ENCODE assay signal across 21 cellular contexts in genomic region chr21:34803792-34804440, GRCh38.
DNase-seq lines count a peak whose midpoint lies in the region; ATAC-seq and TF ChIP-seq lines count a peak whose summit lies in the region.
"Had no signal": no experiment of that assay in that cellular context is flagged by ENCODE, and none has a peak within 500 bp of the region (broad histone marks: within the 10 kb centered on the region; RNA-seq: fewer than 3 reads in every experiment).

No MANE protein-coding gene starts in this region.

- H3K36me3 ChIP-seq in RWPE2 (ENCODE audit: low read depth) (peaks cover 88% of the 10 kb centered on the region), thymus (ENCODE audit: control insufficient read depth, insufficient read depth) (peaks cover 28% of the 10 kb centered on the region)

- H3K27me3 Mint-ChIP-seq in activated CD4-positive, alpha-beta T cell treated with anti-CD3 and anti-CD28 coated beads for 36 hours = no peaks in the 10 kb centered on the region
- peaks cover 0 to 15% (median 13%) of the 10 kb centered on the region in 3 donors for H3K27me3 Mint-ChIP-seq in immature natural killer cell (ENCODE audit: low read depth in 3 of 3)

- peaks cover 5% of the 10 kb centered on the region for H3K9me3 Mint-ChIP-seq in activated CD4-positive, alpha-beta T cell treated with anti-CD3 and anti-CD28 coated beads for 36 hours (ENCODE audit: low read depth)
- no peaks in the 10 kb centered on the region for H3K9me3 Mint-ChIP-seq in immature natural killer cell

- DNase-seq in activated CD4-positive, alpha-beta T cell treated with anti-CD3 and anti-CD28 coated beads for 36 hours = no peak
- no peak for DNase-seq in activated CD4-positive, alpha-beta T cell treated with anti-CD3 and anti-CD28 coated beads for 1 hour
- DNase-seq in RWPE2 (ENCODE audit: low spot score) (no peak), immature natural killer cell (no peak), anterior cingulate cortex (lab: John Stamatoyannopoulos, UW) (no peak), NCI-H146 treated with DMSO at 0.1 percent for 48 hours (lab: John Stamatoyannopoulos, UW; ENCODE audit: unreplicated experiment) (no peak)
- no peak for DNase-seq in stimulated activated CD4-positive, alpha-beta T cell treated with anti-CD3 and anti-CD28 coated beads, Interleukin-4, amount 100 ng/mL, for 24 hours
- DNase-seq: 8988T; activated CD4-positive, CD25-positive, alpha-beta regulatory T cell; activated naive CD4-positive, alpha-beta T cell; GOT3; kidney glomerular epithelial cell; NCI-H2171 treated with DMSO at 0.1 percent for 48 hours; NCI-H82; tibial artery had no signal

- CTCF ChIA-PET in activated CD4-positive, alpha-beta T cell treated with anti-CD3 and anti-CD28 coated beads for 36 hours (lab: Charles Lee) = interaction anchor here (0.6 to 1.0 kb wide), 6 partner anchors 9 to 600 kb away, joined by 3 to 4 read pairs (median 3); no protein-coding TSS in a partner anchor

- H3K4me3 Mint-ChIP-seq in activated CD4-positive, alpha-beta T cell treated with anti-CD3 and anti-CD28 coated beads for 36 hours = no peak overlapping the region
- H3K4me3 Mint-ChIP-seq in immature natural killer cell = no peak overlapping the region
- H3K4me3 Mint-ChIP-seq: mesothelial cell of epicardium; T-helper 1 cell treated with Interleukin-12 subunit alpha and Interleukin-12 subunit beta and Interleukin-4 antibody, amounts not matched to agents 30 μg/mL and 1 μg/mL, for 36 hours had no signal

- H3K4me3 ChIP-seq in RWPE2 (ENCODE audit: severe bottlenecking) (no peak overlapping the region), thymus (ENCODE audit: low read length) (no peak overlapping the region)
- H3K4me3 ChIP-seq: tibial artery had no signal

- 89% methylated on average over 3 of the region's 3 CpGs for WGBS in thymus

- intact Hi-C loops in activated CD4-positive, alpha-beta T cell treated with anti-CD3 and anti-CD28 coated beads for 36 hours (cut with DNase I, micrococcal nuclease) = loop anchor here in 1 of 2 experiments (10.0 kb wide), 1 partner anchor 181 kb away; no protein-coding TSS in a partner anchor

- ATAC-seq in activated CD4-positive, alpha-beta T cell treated with anti-CD3 and anti-CD28 coated beads for 36 hours = no peak
- ATAC-seq in RWPE2 (ENCODE audit: low read depth) = no peak
- ATAC-seq: sciatic nerve had no signal

- peaks cover 13% of the 10 kb centered on the region for H3K9me3 ChIP-seq in RWPE2 (ENCODE audit: severe bottlenecking)
- no peaks in the 10 kb centered on the region for H3K9me3 ChIP-seq in thymus (ENCODE audit: control insufficient read depth)

- POLR2A ChIA-PET in activated CD4-positive, alpha-beta T cell treated with anti-CD3 and anti-CD28 coated beads for 36 hours (lab: Charles Lee) = no interaction called here

- H3K27me3 ChIP-seq in RWPE2 (ENCODE audit: insufficient read depth, poor library complexity, severe bottlenecking) (no peaks in the 10 kb centered on the region), thymus (ENCODE audit: control insufficient read depth, insufficient read depth) (no peaks in the 10 kb centered on the region)
- H3K27me3 ChIP-seq: tibial artery had no signal

- H3K4me1 Mint-ChIP-seq in activated CD4-positive, alpha-beta T cell treated with anti-CD3 and anti-CD28 coated beads for 36 hours = peaks cover 62% of the 10 kb centered on the region
- peaks cover 73 to 89% of the 10 kb centered on the region in 2 donors for H3K4me1 Mint-ChIP-seq in immature natural killer cell

- TF ChIP-seq CTCF in RWPE2 (IDR thresholded peaks at IDR 0.05; ENCODE audit: poor library complexity, severe bottlenecking) = no peak

- peak overlapping the region; percentile 98 for H3K27ac ChIP-seq in RWPE2 (ENCODE audit: poor library complexity, severe bottlenecking)
- H3K27ac ChIP-seq in thymus (ENCODE audit: low read depth) = peak overlapping the region; percentile 52
- H3K27ac ChIP-seq: C4-2B, KMS-11, tibial artery had no signal

- H3K4me1 ChIP-seq in RWPE2 (ENCODE audit: insufficient read depth, poor library complexity, severe bottlenecking) (peaks cover 52% of the 10 kb centered on the region), thymus (ENCODE audit: control insufficient read depth, insufficient read depth, low read length) (peaks cover 5% of the 10 kb centered on the region)

- H3K36me3 Mint-ChIP-seq in activated CD4-positive, alpha-beta T cell treated with anti-CD3 and anti-CD28 coated beads for 36 hours (ENCODE audit: low read depth) = peaks cover 64% of the 10 kb centered on the region
- H3K36me3 Mint-ChIP-seq in immature natural killer cell = peaks cover 11 to 21% (median 13%) of the 10 kb centered on the region in 3 donors

- H3K27ac Mint-ChIP-seq in activated CD4-positive, alpha-beta T cell treated with anti-CD3 and anti-CD28 coated beads for 36 hours = peak overlapping the region; percentile 59
- H3K27ac Mint-ChIP-seq in immature natural killer cell = peak overlapping the region; percentile 45 to 82 (median 60)
- H3K27ac Mint-ChIP-seq: mesothelial cell of epicardium; T-helper 1 cell treated with Interleukin-12 subunit alpha and Interleukin-12 subunit beta and Interleukin-4 antibody, amounts not matched to agents 30 μg/mL and 1 μg/mL, for 36 hours had no signal
